ENCODE assay signal across 4 cellular contexts in the genomic region with DNA sequence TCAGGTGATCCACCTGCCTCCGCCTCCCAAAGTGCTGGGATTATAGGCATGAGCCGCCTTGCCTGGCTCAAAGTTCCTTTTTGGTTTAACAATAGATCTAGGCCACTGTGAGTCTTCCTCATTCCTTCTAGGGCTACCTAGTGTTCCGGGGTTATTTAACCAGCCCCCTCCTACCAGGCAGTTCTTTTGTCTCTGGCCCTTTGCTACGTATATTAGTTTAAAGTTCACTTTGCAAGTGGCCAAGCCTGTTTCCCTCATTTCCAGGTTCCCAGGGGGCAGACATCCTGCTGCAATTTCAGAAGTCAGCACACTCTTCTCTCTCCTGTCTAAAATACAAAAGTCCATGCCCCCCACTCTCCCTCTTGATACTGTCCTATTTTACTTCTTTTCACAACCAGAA. TPM values are rescaled to one million over a fixed set of nuclear protein-coding genes. Genes with fewer than 3 reads are reported as not detected.
"Had no signal": no experiment of that assay in that cellular context is flagged by ENCODE, and none has a peak within 500 bp of the region (broad histone marks: within the 10 kb centered on the region; RNA-seq: fewer than 3 reads in every experiment).

No MANE protein-coding gene starts in this region.

RNA-seq across cellular contexts. Expression of a gene that starts 51.8 kb away (rescaled TPM):
- total RNA-seq: H4, HT1080, IMR-90, K562 had no signal
- polyA plus RNA-seq: K562 had no signal
